1 cellular context compared by ENCODE assay signal in the genomic region with DNA sequence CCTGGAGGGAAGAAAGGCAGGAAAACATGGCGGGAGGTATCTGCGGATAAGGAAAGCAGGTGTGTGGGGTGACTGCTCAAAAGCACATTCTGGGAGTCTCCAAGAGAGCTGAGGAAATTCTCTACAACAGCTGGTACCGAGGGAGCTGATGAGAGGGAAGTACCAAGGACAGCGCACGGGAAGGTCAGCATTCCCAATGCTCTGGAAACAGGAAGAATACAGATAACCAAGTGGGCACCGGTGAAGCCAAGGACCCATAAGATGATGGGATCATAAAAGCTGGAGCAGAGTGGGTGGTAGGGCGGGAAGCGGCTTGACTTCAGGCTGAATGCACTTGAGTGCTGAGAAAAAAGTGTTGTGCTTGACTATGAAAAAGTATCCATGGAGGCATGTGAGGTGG.
TF ChIP-seq lines count a peak whose summit lies in the region.

No MANE protein-coding gene starts in this region.

TF ChIP-seq in IMR-90, 13 proteins besides CTCF, POLR2A, EP300 and RAD21 (continued from another document):
- TF ChIP-seq FOS (IDR thresholded peaks at IDR 0.05; ENCODE audit: low read depth, low read length) (no peak), SMC3 (IDR thresholded peaks at IDR 0.05; ENCODE audit: low read depth, low read length) (no peak), BHLHE40 (IDR thresholded peaks at IDR 0.05; ENCODE audit: low read depth, low read length) (no peak), CHD1 (IDR thresholded peaks at IDR 0.05; ENCODE audit: low read depth, low read length) (no peak), NFE2L2 (IDR thresholded peaks at IDR 0.05; ENCODE audit: low read depth, low read length) (no peak), CEBPB (IDR thresholded peaks at IDR 0.05; ENCODE audit: low read depth, low read length) (no peak), RFX5 (IDR thresholded peaks at IDR 0.05; ENCODE audit: low read depth, low read length) (no peak)
- TF ChIP-seq, protein P1, sequence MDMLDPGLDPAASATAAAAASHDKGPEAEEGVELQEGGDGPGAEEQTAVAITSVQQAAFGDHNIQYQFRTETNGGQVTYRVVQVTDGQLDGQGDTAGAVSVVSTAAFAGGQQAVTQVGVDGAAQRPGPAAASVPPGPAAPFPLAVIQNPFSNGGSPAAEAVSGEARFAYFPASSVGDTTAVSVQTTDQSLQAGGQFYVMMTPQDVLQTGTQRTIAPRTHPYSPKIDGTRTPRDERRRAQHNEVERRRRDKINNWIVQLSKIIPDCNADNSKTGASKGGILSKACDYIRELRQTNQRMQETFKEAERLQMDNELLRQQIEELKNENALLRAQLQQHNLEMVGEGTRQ (IDR thresholded peaks at IDR 0.05; ENCODE audit: low read depth, low read length), result no peak
